ENCODE assay signal across 1 cellular context in genomic region chr1:37776946-37777516, GRCh38.
TF ChIP-seq lines count a peak whose summit lies in the region.

No MANE protein-coding gene starts in this region.

TF ChIP-seq in HepG2, 621 proteins besides CTCF, POLR2A, EP300 and RAD21:
- TF ChIP-seq ATF2 (CRISPR knock-in tag; IDR thresholded peaks at IDR 0.05): no peak
- TF ChIP-seq ZUFSP (CRISPR knock-in tag; IDR thresholded peaks at IDR 0.05; ENCODE audit: borderline replicate concordance): no peak
- TF ChIP-seq ZFP91 (CRISPR knock-in tag; IDR thresholded peaks at IDR 0.05; ENCODE audit: borderline replicate concordance): no peak
- TF ChIP-seq ZNF17 (CRISPR knock-in tag; IDR thresholded peaks at IDR 0.05): no peak
- TF ChIP-seq ZNF777 (CRISPR knock-in tag; IDR thresholded peaks at IDR 0.05): no peak
- no peak for TF ChIP-seq SIX1 (CRISPR knock-in tag; IDR thresholded peaks at IDR 0.05; ENCODE audit: borderline replicate concordance)
- no peak for TF ChIP-seq ZNF552 (CRISPR knock-in tag; IDR thresholded peaks at IDR 0.05; ENCODE audit: borderline replicate concordance)
- TF ChIP-seq ZNF431 (CRISPR knock-in tag; IDR thresholded peaks at IDR 0.05; ENCODE audit: borderline replicate concordance, low read depth): no peak
- no peak for TF ChIP-seq SKIL (CRISPR knock-in tag; IDR thresholded peaks at IDR 0.05; ENCODE audit: borderline replicate concordance)
- no peak for TF ChIP-seq GLMP (CRISPR knock-in tag; IDR thresholded peaks at IDR 0.05; ENCODE audit: borderline replicate concordance)
- TF ChIP-seq ZNF317 (CRISPR knock-in tag; IDR thresholded peaks at IDR 0.05): no peak
- no peak for TF ChIP-seq ZNF362 (CRISPR knock-in tag; IDR thresholded peaks at IDR 0.05; ENCODE audit: borderline replicate concordance)
- no peak for TF ChIP-seq SYNCRIP (IDR thresholded peaks at IDR 0.05; ENCODE audit: insufficient read depth, low read depth, low read length)
- no peak for TF ChIP-seq ZNF580 (CRISPR knock-in tag; IDR thresholded peaks at IDR 0.05; ENCODE audit: borderline replicate concordance, low read depth)
